ENCODE assay signal across 1 cellular context in genomic region chr9:130914417-130915095, GRCh38.
TF ChIP-seq lines count a peak whose summit lies in the region.

No MANE protein-coding gene starts in this region.

TF ChIP-seq in IMR-90, 13 proteins besides CTCF, POLR2A, EP300 and RAD21:
- no peak for TF ChIP-seq CEBPB (IDR thresholded peaks at IDR 0.05; ENCODE audit: low read depth, low read length)
